In genomic region chr16:83926726-83927397, GRCh38 we compare ENCODE assay signal across 8 cellular contexts. TPM values are rescaled to one million over a fixed set of nuclear protein-coding genes. Genes with fewer than 3 reads are reported as not detected.
DNase-seq lines count a peak whose midpoint lies in the region; TF ChIP-seq lines count a peak whose summit lies in the region.

No MANE protein-coding gene starts in this region.

- H3K9me3 ChIP-seq in H9 (ENCODE audit: control insufficient read depth, low read depth, low read length), result no peaks in the 10 kb centered on the region
- H3K9me3 ChIP-seq in mesenchymal stem cell (ENCODE audit: control insufficient read depth, low read length), result no peaks in the 10 kb centered on the region

- TF ChIP-seq CTCF in H9 (conservative IDR thresholded peaks at IDR 0.05), result peak; percentile 99

- H2AFZ ChIP-seq in H9 (ENCODE audit: low read length), result no peak overlapping the region
- no peak overlapping the region for H2AFZ ChIP-seq in mesenchymal stem cell (ENCODE audit: low read depth, low read length)

- peak overlapping the region in 1 of 2 experiments; percentile 55 for H3K4me3 ChIP-seq in mesenchymal stem cell (ENCODE audit: insufficient read depth in 1 of 2, low read depth in 1 of 2, low read length in 2 of 2)

- H4K91ac ChIP-seq in H9 (ENCODE audit: insufficient read length, low read depth, low read length) (no peak overlapping the region), mesenchymal stem cell (ENCODE audit: low read length) (no peak overlapping the region)

- H3K18ac ChIP-seq in H9 (ENCODE audit: insufficient read length, low read depth, low read length) (peak overlapping the region; percentile 68), mesenchymal stem cell (ENCODE audit: low read depth in 1 of 2, low read length in 2 of 2) (no peak overlapping the region)

- H2BK15ac ChIP-seq in H9 (ENCODE audit: low read depth, low read length) (no peak overlapping the region), mesenchymal stem cell (ENCODE audit: low read depth, poor library complexity, severe bottlenecking) (no peak overlapping the region)

- H3K4ac ChIP-seq in H9 (ENCODE audit: low read depth, low read length) (no peak overlapping the region), mesenchymal stem cell (ENCODE audit: low read depth in 1 of 2, low read length in 2 of 2) (no peak overlapping the region)

- peaks cover 2% of the 10 kb centered on the region; the same call in 1 of the 2 replicates for H3K27me3 Mint-ChIP-seq in H9 (ENCODE audit: low read depth)

- H3K79me1 ChIP-seq in H9 (ENCODE audit: insufficient read depth, low read depth, low read length, poor library complexity, severe bottlenecking) (no peaks in the 10 kb centered on the region), mesenchymal stem cell (replicated peaks; ENCODE audit: low read length, poor library complexity, severe bottlenecking) (no peaks in the 10 kb centered on the region)

- no CpG with 5 or more reads among the region's 35 CpGs for WGBS in H9 (ENCODE audit: extremely low coverage, insufficient read length, low lambda C conversion rate)
- WGBS in mesenchymal stem cell, result 11% methylated on average over 35 of the region's 35 CpGs

- DNase-seq in DMS153 treated with DMSO at 0.1 percent for 48 hours (lab: John Stamatoyannopoulos, UW; ENCODE audit: unreplicated experiment) (peak; percentile 64), H9 (peak; percentile 94), NCI-H526 treated with DMSO at 0.1 percent for 48 hours (lab: John Stamatoyannopoulos, UW) (peak; percentile 35), epithelial cell of prostate (ENCODE audit: low read depth, low spot score) (peak; percentile 45), mesenchymal stem cell (peak; percentile 52), mesenteric fat pad (ENCODE audit: low spot score) (no peak)
- peak; percentile 67 for DNase-seq in activated CD8-positive, alpha-beta memory T cell treated with anti-CD3 and anti-CD28 coated beads, Interleukin-2, amount 50 U/mL, for 4 hours
- DNase-seq in stimulated activated CD8-positive, alpha-beta memory T cell treated with anti-CD3 and anti-CD28 coated beads, Interleukin-15, amount 100 ng/mL, for 48 hours (ENCODE audit: low read depth in 2 of 2), result peak; percentile 10 to 47

- H3T11ph ChIP-seq in H9 (ENCODE audit: low read length), result no peak overlapping the region

- H4K8ac ChIP-seq in H9 (replicated peaks; ENCODE audit: insufficient read length, low read depth, low read length) (no peak overlapping the region), mesenchymal stem cell (ENCODE audit: low read length) (no peak overlapping the region)

- peaks cover 16 to 30% of the 10 kb centered on the region in 2 experiments for H3K4me1 Mint-ChIP-seq in H9

- H3K9ac ChIP-seq in H9 (ENCODE audit: extremely low read depth, insufficient read length, low read length) (peak overlapping the region; percentile 26), mesenchymal stem cell (ENCODE audit: low read length) (peak overlapping the region; percentile 66)

- no peak overlapping the region for H2BK12ac ChIP-seq in H9 (ENCODE audit: insufficient read length, low read depth, low read length)
- H2BK12ac ChIP-seq in mesenchymal stem cell (ENCODE audit: low read length in 2 of 2), result peak overlapping the region in 1 of 2 experiments; percentile 6

- H3K79me2 ChIP-seq in H9 (ENCODE audit: insufficient read depth, low read length), result no peaks in the 10 kb centered on the region

- H4K5ac ChIP-seq in H9 (ENCODE audit: insufficient read length, low read depth, low read length), result no peak overlapping the region

- no peak overlapping the region for H3K14ac ChIP-seq in H9 (ENCODE audit: insufficient read depth, low read length)
- H3K14ac ChIP-seq in mesenchymal stem cell (ENCODE audit: low read length in 2 of 2), result no peak overlapping the region

- no peaks in the 10 kb centered on the region for H3K9me3 Mint-ChIP-seq in H9

- no peak overlapping the region for H3K56ac ChIP-seq in H9 (ENCODE audit: insufficient read length, low read depth, low read length)

- H2BK120ac ChIP-seq in H9 (ENCODE audit: low read depth, low read length, poor library complexity, severe bottlenecking) (no peak overlapping the region), mesenchymal stem cell (ENCODE audit: low read depth, low read length) (no peak overlapping the region)

- H2AK5ac ChIP-seq in H9 (ENCODE audit: insufficient read length, low read length) (no peak overlapping the region), mesenchymal stem cell (ENCODE audit: low read length, severe bottlenecking) (no peak overlapping the region)

- H3K27me3 ChIP-seq in H9 (ENCODE audit: insufficient read depth, low read length), result no peaks in the 10 kb centered on the region
- H3K27me3 ChIP-seq in mesenchymal stem cell (ENCODE audit: control insufficient read depth in 1 of 2, insufficient read depth in 1 of 2, low read length in 2 of 2), result peaks cover 0 to 2% of the 10 kb centered on the region in 2 experiments

- no peak overlapping the region for H3K27ac ChIP-seq in H9 (ENCODE audit: insufficient read length, low read depth, low read length)
- peak overlapping the region; percentile 84 for H3K27ac ChIP-seq in epithelial cell of prostate
- no peak overlapping the region for H3K27ac ChIP-seq in mesenchymal stem cell (ENCODE audit: low read length, poor library complexity, severe bottlenecking)

- H2BK20ac ChIP-seq in H9 (ENCODE audit: low read depth, low read length, poor library complexity, severe bottlenecking), result no peak overlapping the region

- H3K23ac ChIP-seq in H9 (ENCODE audit: insufficient read length, low read depth, low read length) (no peak overlapping the region), mesenchymal stem cell (ENCODE audit: low read length in 2 of 2) (no peak overlapping the region)

- H3K4me2 ChIP-seq in H9 (ENCODE audit: insufficient read depth, insufficient read length, low read length) (peak overlapping the region; percentile 73), mesenchymal stem cell (ENCODE audit: low read length, poor library complexity, severe bottlenecking) (peak overlapping the region; percentile 57)

- H3K23me2 ChIP-seq in H9 (ENCODE audit: insufficient read length, low read depth, low read length, poor library complexity, severe bottlenecking), result peaks cover 4% of the 10 kb centered on the region

- H3K27ac Mint-ChIP-seq in H9, result peak overlapping the region; percentile 32 to 98 (median 95); a peak in 5 of 7 replicates

- H4K20me1 ChIP-seq in H9 (ENCODE audit: control insufficient read depth, insufficient read depth, insufficient read length), result no peaks in the 10 kb centered on the region

- peaks cover 2 to 10% (median 5%) of the 10 kb centered on the region in 3 experiments; a peak in 6 of 7 replicates for H3K36me3 Mint-ChIP-seq in H9 (ENCODE audit: insufficient read depth in 1 of 3, low read depth in 3 of 3)

- H3K4me3 Mint-ChIP-seq in H9, result peak overlapping the region; percentile 62 to 79

- peaks cover 0 to 26% of the 10 kb centered on the region in 2 experiments for H3K36me3 ChIP-seq in mesenchymal stem cell (ENCODE audit: control insufficient read depth in 1 of 2, insufficient read depth in 2 of 2, low read depth in 1 of 2, low read length in 2 of 2)

- H3K4me1 ChIP-seq in H9 (ENCODE audit: insufficient read depth, low read length) (no peaks in the 10 kb centered on the region), mesenchymal stem cell (ENCODE audit: control insufficient read depth, insufficient read depth, low read depth, low read length) (peaks cover 5% of the 10 kb centered on the region)

- H2BK5ac ChIP-seq in H9 (ENCODE audit: insufficient read length, low read length) (no peak overlapping the region), mesenchymal stem cell (ENCODE audit: low read depth, low read length, poor library complexity, severe bottlenecking) (no peak overlapping the region)

RNA-seq across cellular contexts. Expression of gene OSGIN1, which starts 26.2 kb away (rescaled TPM):
- total RNA-seq in H9 (2021) (0.48 and 0.63 TPM in 2 replicates), mesenteric fat pad (30.9 TPM)
- 5.4 TPM for polyA plus RNA-seq in mesenchymal stem cell (2013, experiment 1 of 2)
- polyA plus RNA-seq in mesenchymal stem cell (2013, experiment 2 of 2), result 5.9 TPM

RNA-seq across cellular contexts. Expression of gene MLYCD, which starts 27.9 kb away (rescaled TPM):
- 6.8 and 7.1 TPM in 2 replicates for total RNA-seq in H9 (2021)
- 1.3 TPM for polyA plus RNA-seq in mesenchymal stem cell (2013, experiment 1 of 2)
- 1.2 TPM for polyA plus RNA-seq in mesenchymal stem cell (2013, experiment 2 of 2)
- 10.4 TPM for total RNA-seq in mesenteric fat pad

RNA-seq across cellular contexts. Expression of gene NECAB2, which starts 41.2 kb away (rescaled TPM):
- total RNA-seq in H9 (2021) (11.7 and 12.6 TPM in 2 replicates), mesenteric fat pad (1.5 TPM)
- polyA plus RNA-seq in mesenchymal stem cell (2013, experiment 1 of 2), result 0.58 TPM
- 0.33 TPM for polyA plus RNA-seq in mesenchymal stem cell (2013, experiment 2 of 2)

Comparison
In these comparisons a context has a peak if more than half of its experiments do, and no peak if none do; other contexts are left out.
1. RNA of gene OSGIN1, which starts 26.2 kb away (total RNA-seq): 30.9 TPM in mesenteric fat pad (single experiment); 0.48 to 0.63 TPM in H9; every median in the first group is over 10 times any median in the second.